ENCODE assay signal across 15 cellular contexts in genomic region chr16:81482329-81483063, GRCh38. TPM values are rescaled to one million over a fixed set of nuclear protein-coding genes. Genes with fewer than 3 reads are reported as not detected.
DNase-seq lines count a peak whose midpoint lies in the region; ATAC-seq, FAIRE-seq and TF ChIP-seq lines count a peak whose summit lies in the region.
"Had no signal": no experiment of that assay in that cellular context is flagged by ENCODE, and none has a peak within 500 bp of the region (broad histone marks: within the 10 kb centered on the region; RNA-seq: fewer than 3 reads in every experiment).

No MANE protein-coding gene starts in this region.

- intact Hi-C loops in Calu3 (cut with micrococcal nuclease; ENCODE audit: unreplicated experiment) = no loop called here

- no peak overlapping the region for H3K4me3 Mint-ChIP-seq in Calu3 (ENCODE audit: low read depth, unreplicated experiment)
- no peak overlapping the region for H3K4me3 Mint-ChIP-seq in T-helper 17 cell
- peak overlapping the region; percentile 74 for H3K4me3 Mint-ChIP-seq in memory B cell

- in situ Hi-C loops in G401 (cut with HindIII; ENCODE audit: low sequenced_read_pairs) = no loop called here

- POLR2A ChIA-PET in A549 (lab: Yijun Ruan, JAX) = no interaction called here

- ATAC-seq in A549 (peak in 1 of 2 experiments; percentile 1; a peak in 1 of 6 replicates), T-helper 17 cell (no peak), memory B cell (ENCODE audit: low read depth) (no peak), HG03439 (IDR thresholded peaks at IDR 0.05; ENCODE audit: unreplicated experiment) (no peak)
- ATAC-seq: stimulated activated naive CD8-positive, alpha-beta T cell treated with anti-CD3 and anti-CD28 coated beads, Interleukin-15, Interleukin-2, amounts not matched to agents 100 U/mL and 50 U/mL, for 24 hours had no signal

- FAIRE-seq in A549 (lab: Jason Lieb, UNC) = no peak
- FAIRE-seq: TTC549 had no signal

- 91% methylated on average over 15 of the region's 15 CpGs for WGBS in A549 (ENCODE audit: missing lambda C conversion rate)

- peaks cover 100% of the 10 kb centered on the region for H3K4me1 ChIP-seq in A549

- H3K27ac ChIP-seq in A549 = peak overlapping the region; percentile 37 to 81; a peak in 4 of 6 replicates

- peak overlapping the region; percentile 48 for H3K27ac Mint-ChIP-seq in Calu3 (ENCODE audit: unreplicated experiment)
- peak overlapping the region; percentile 37 for H3K27ac Mint-ChIP-seq in T-helper 17 cell
- H3K27ac Mint-ChIP-seq in memory B cell = peak overlapping the region; percentile 98

- no peak for TF ChIP-seq CTCF in A549 (IDR thresholded peaks at IDR 0.05)
- no peak for TF ChIP-seq CTCF in Calu3 (IDR thresholded peaks at IDR 0.05; ENCODE audit: unreplicated experiment)

- H3K9me3 Mint-ChIP-seq in Calu3 (ENCODE audit: low read depth, unreplicated experiment) = peaks cover 3% of the 10 kb centered on the region
- no peaks in the 10 kb centered on the region for H3K9me3 Mint-ChIP-seq in memory B cell

- BruUV-seq in Calu3 (replicated peaks; lab: Mats Ljungman, UMichigan) = no TSS peak

- no peak for TF ChIP-seq RAD21 in A549 (conservative IDR thresholded peaks at IDR 0.05 in 1 of 2, IDR thresholded peaks at IDR 0.05 in 1 of 2)

- TF ChIP-seq POLR2A in A549 (IDR thresholded peaks at IDR 0.05; ENCODE audit: low read length) = no peak

- no peaks in the 10 kb centered on the region for H3K27me3 Mint-ChIP-seq in Calu3 (ENCODE audit: unreplicated experiment)
- H3K27me3 Mint-ChIP-seq in T-helper 17 cell = no peaks in the 10 kb centered on the region
- H3K27me3 Mint-ChIP-seq in memory B cell = no peaks in the 10 kb centered on the region

- H3K4me2 ChIP-seq in A549 = 0 out of 3 replicates have a peak overlapping the region, but pooled peaks have one; percentile 13

- peaks cover 5% of the 10 kb centered on the region for H3K36me3 Mint-ChIP-seq in Calu3 (ENCODE audit: insufficient read depth, unreplicated experiment)
- H3K36me3 Mint-ChIP-seq in T-helper 17 cell (ENCODE audit: low read depth) = no peaks in the 10 kb centered on the region
- no peaks in the 10 kb centered on the region for H3K36me3 Mint-ChIP-seq in memory B cell

- CTCF ChIA-PET in A549 (lab: Yijun Ruan, JAX) = interaction anchor here (0.6 to 2.1 kb wide), 8 partner anchors 13 to 220 kb away, joined by 3 to 7 read pairs (median 4); no protein-coding TSS in a partner anchor
- CTCF ChIA-PET in Calu3 (lab: Charles Lee) = interaction anchor here (0.7 kb wide), 1 partner anchor 1360 kb away, joined by 3 read pairs; no protein-coding TSS in a partner anchor

- DNase-seq in A549 (ENCODE audit: low read depth in 1 of 2, low spot score in 1 of 2) (no peak), Calu3 (no peak), T-helper 17 cell (no peak), memory B cell (ENCODE audit: low spot score in 2 of 2) (no peak), SHP77 (lab: John Stamatoyannopoulos, UW) (no peak), G401 (ENCODE audit: low spot score) (no peak)
- no peak for DNase-seq in activated CD8-positive, alpha-beta memory T cell treated with anti-CD3 and anti-CD28 coated beads for 24 hours
- DNase-seq: activated CD8-positive, alpha-beta memory T cell treated with anti-CD3 and anti-CD28 coated beads, Interleukin-2, amount 50 U/mL, for 4 hours; GDM1; NCI-H1436 treated with DMSO at 0.1 percent for 48 hours; NCI-H526; stimulated activated CD4-positive, alpha-beta T cell treated with anti-CD3 and anti-CD28 coated beads, Interleukin-2, amount 100 ng/mL, for 48 hours; stimulated activated naive CD8-positive, alpha-beta T cell treated with anti-CD3 and anti-CD28 coated beads, Interleukin-15, Interleukin-2, amounts not matched to agents 100 U/mL and 50 U/mL, for 24 hours had no signal

- H3K9me3 ChIP-seq in A549 (no peaks in the 10 kb centered on the region), T-helper 17 cell (ENCODE audit: control insufficient read depth, low read length, poor library complexity, severe bottlenecking) (no peaks in the 10 kb centered on the region)

- no peak for TF ChIP-seq EP300 in A549 (IDR thresholded peaks at IDR 0.05)

- no peak overlapping the region for H3K4me3 ChIP-seq in A549

- peaks cover 41% of the 10 kb centered on the region for H3K4me1 Mint-ChIP-seq in Calu3 (ENCODE audit: low read depth, unreplicated experiment)
- H3K4me1 Mint-ChIP-seq in T-helper 17 cell = peaks cover 42% of the 10 kb centered on the region
- H3K4me1 Mint-ChIP-seq in memory B cell = peaks cover 55% of the 10 kb centered on the region

TF ChIP-seq in A549, 52 proteins besides CTCF, POLR2A, EP300 and RAD21:
- TF ChIP-seq RARB (CRISPR knock-in tag; IDR thresholded peaks at IDR 0.05) (no peak), CHD4 (IDR thresholded peaks at IDR 0.05; ENCODE audit: borderline replicate concordance) (no peak), CBX2 (IDR thresholded peaks at IDR 0.05; ENCODE audit: borderline replicate concordance, low read depth) (no peak), NFE2L2 (conservative IDR thresholded peaks at IDR 0.05; ENCODE audit: low read length) (no peak), KDM5A (IDR thresholded peaks at IDR 0.05) (no peak), JUN (IDR thresholded peaks at IDR 0.05) (no peak), ATOH8 (CRISPR knock-in tag; IDR thresholded peaks at IDR 0.05; ENCODE audit: low read depth) (no peak), ZSCAN20 (CRISPR knock-in tag; IDR thresholded peaks at IDR 0.05) (no peak), HOXA7 (CRISPR knock-in tag; IDR thresholded peaks at IDR 0.05) (no peak), POLR2AphosphoS2 (conservative IDR thresholded peaks at IDR 0.05; ENCODE audit: low read length) (no peak), EHF (CRISPR knock-in tag; IDR thresholded peaks at IDR 0.05) (no peak)

RNA-seq across cellular contexts. Expression of gene CMIP, which starts 37.9 kb away (rescaled TPM):
- polyA plus RNA-seq in A549 (2011; rRNA removed) (21.6 and 44.7 TPM in 2 replicates), A549 (2017; fragmentation: RNase III; extraction: RNeasy Plus Mini Kit Qiagen cat#74134 plus additional on column Dnase treatment) (118 to 129 TPM (median 125 TPM) in 3 replicates)
- 78.5 and 97.9 TPM in 2 replicates for polyA plus RNA-seq in A549 (2012; cell fraction: cytosol; rRNA removed)
- 128 and 142 TPM in 2 replicates for polyA plus RNA-seq in A549 (2012; cell fraction: nucleus; rRNA removed)
- 89.1 and 130 TPM in 2 replicates for polyA minus RNA-seq in A549 (2011; rRNA and poly(A)+ RNA removed)
- total RNA-seq in Calu3 (2022) (79.9 and 82.7 TPM in 2 replicates), T-helper 17 cell (10 to 100 TPM; 42.7 to 94.5 TPM)
- 4.6 and 8.6 TPM in 2 replicates for total RNA-seq in G401 (2014; rRNA removed; shearing (Covaris generic))

Comparison
In these comparisons a context has a peak if more than half of its experiments do, and no peak if none do; other contexts are left out.
1. H3K27ac Mint-ChIP-seq: peak in every context shown above with its lines; median percentile 98 in memory B cell; 48 in Calu3; 37 in T-helper 17 cell.